ENCODE assay signal across 11 cellular contexts in the genomic region with DNA sequence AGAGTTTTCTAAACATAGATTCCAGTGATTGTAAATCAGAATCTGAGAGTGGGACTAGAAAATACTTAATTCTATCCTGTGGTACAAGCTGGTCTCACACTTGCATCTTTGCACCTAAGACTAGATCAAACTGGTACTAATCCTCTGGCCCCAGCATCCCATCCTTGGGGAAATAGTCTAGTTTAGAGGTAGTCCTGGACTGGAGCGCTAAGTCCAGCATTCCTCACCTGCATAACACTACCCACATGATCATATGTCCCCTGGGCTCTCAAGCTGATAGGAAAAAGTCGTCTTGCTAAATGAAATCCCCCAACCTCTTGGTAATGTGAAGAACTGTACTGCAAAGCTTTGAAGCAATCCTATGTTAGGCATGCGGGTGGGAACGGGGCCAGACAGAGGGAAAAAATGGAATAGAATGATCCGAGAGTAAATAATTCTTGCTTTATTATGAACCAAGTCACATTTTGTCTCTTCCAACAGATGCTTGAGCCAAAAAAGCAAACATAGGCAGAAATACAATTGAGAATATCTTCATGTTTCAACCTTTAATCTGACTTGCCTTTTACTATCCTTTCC. TPM values are rescaled to one million over a fixed set of nuclear protein-coding genes. Genes with fewer than 3 reads are reported as not detected.
DNase-seq lines count a peak whose midpoint lies in the region; ATAC-seq and TF ChIP-seq lines count a peak whose summit lies in the region.
"Had no signal": no experiment of that assay in that cellular context is flagged by ENCODE, and none has a peak within 500 bp of the region (broad histone marks: within the 10 kb centered on the region; RNA-seq: fewer than 3 reads in every experiment).

No MANE protein-coding gene starts in this region.

- H2BK15ac ChIP-seq in H9 (ENCODE audit: low read depth, low read length): no peak overlapping the region

- H3K9me3 ChIP-seq in BLaER1 (no peaks in the 10 kb centered on the region), H9 (ENCODE audit: control insufficient read depth, low read depth, low read length) (no peaks in the 10 kb centered on the region)
- H3K9me3 ChIP-seq: thyroid gland had no signal

- peaks cover 28 to 30% of the 10 kb centered on the region in 2 experiments for H3K4me1 Mint-ChIP-seq in H9
- H3K4me1 Mint-ChIP-seq in activated naive CD8-positive, alpha-beta T cell treated with anti-CD3 and anti-CD28 coated beads for 36 hours: peaks cover 67% of the 10 kb centered on the region
- peaks cover 38 to 50% of the 10 kb centered on the region in 2 donors for H3K4me1 Mint-ChIP-seq in natural killer cell treated with Interleukin-12 subunit alpha and Interleukin-12 subunit beta and Interleukin-15 and Interleukin-18, amount 100 ng/mL, for 72 hours (ENCODE audit: low read depth in 2 of 2)

- no peaks in the 10 kb centered on the region for H3K23me2 ChIP-seq in H9 (ENCODE audit: insufficient read length, low read depth, low read length, poor library complexity, severe bottlenecking)

- H3K23ac ChIP-seq in H9 (ENCODE audit: insufficient read length, low read depth, low read length): no peak overlapping the region

- H3K14ac ChIP-seq in H9 (ENCODE audit: insufficient read depth, low read length): no peak overlapping the region

- no peak overlapping the region for H4K91ac ChIP-seq in H9 (ENCODE audit: insufficient read length, low read depth, low read length)

- no peak for ATAC-seq in natural killer cell treated with Interleukin-12 subunit alpha and Interleukin-12 subunit beta and Interleukin-15 and Interleukin-18, amount 100 ng/mL, for 72 hours

- TF ChIP-seq CTCF in H9 (conservative IDR thresholded peaks at IDR 0.05): no peak

- H3K9me3 Mint-ChIP-seq in H9: no peaks in the 10 kb centered on the region
- H3K9me3 Mint-ChIP-seq in activated naive CD8-positive, alpha-beta T cell treated with anti-CD3 and anti-CD28 coated beads for 36 hours: no peaks in the 10 kb centered on the region
- H3K9me3 Mint-ChIP-seq in natural killer cell treated with Interleukin-12 subunit alpha and Interleukin-12 subunit beta and Interleukin-15 and Interleukin-18, amount 100 ng/mL, for 72 hours: no peaks in the 10 kb centered on the region

- no peak overlapping the region for H3K4me3 Mint-ChIP-seq in H9
- no peak overlapping the region for H3K4me3 Mint-ChIP-seq in activated naive CD8-positive, alpha-beta T cell treated with anti-CD3 and anti-CD28 coated beads for 36 hours
- no peak overlapping the region for H3K4me3 Mint-ChIP-seq in natural killer cell treated with Interleukin-12 subunit alpha and Interleukin-12 subunit beta and Interleukin-15 and Interleukin-18, amount 100 ng/mL, for 72 hours

- H3K18ac ChIP-seq in H9 (ENCODE audit: insufficient read length, low read depth, low read length): no peak overlapping the region

- H3K4me1 ChIP-seq in BLaER1 (peaks cover 85% of the 10 kb centered on the region), H9 (ENCODE audit: insufficient read depth, low read length) (peaks cover 7% of the 10 kb centered on the region; the same call in 1 of the 2 replicates)

- no peaks in the 10 kb centered on the region for H3K27me3 ChIP-seq in BLaER1
- H3K27me3 ChIP-seq in H9 (ENCODE audit: insufficient read depth, low read length): no peaks in the 10 kb centered on the region
- H3K27me3 ChIP-seq: thyroid gland had no signal

- H3T11ph ChIP-seq in H9 (ENCODE audit: low read length): no peak overlapping the region

- peak overlapping the region in 2 of 3 experiments; percentile 1 to 95; a peak in 4 of 7 replicates for H3K27ac Mint-ChIP-seq in H9
- peak overlapping the region; percentile 30 for H3K27ac Mint-ChIP-seq in activated naive CD8-positive, alpha-beta T cell treated with anti-CD3 and anti-CD28 coated beads for 36 hours
- H3K27ac Mint-ChIP-seq in natural killer cell treated with Interleukin-12 subunit alpha and Interleukin-12 subunit beta and Interleukin-15 and Interleukin-18, amount 100 ng/mL, for 72 hours: peak overlapping the region; percentile 36 to 43

- no peak overlapping the region for H2BK20ac ChIP-seq in H9 (ENCODE audit: low read depth, low read length, poor library complexity, severe bottlenecking)

- peak overlapping the region; percentile 85 for H3K4me2 ChIP-seq in BLaER1
- no peak overlapping the region for H3K4me2 ChIP-seq in H9 (ENCODE audit: insufficient read depth, insufficient read length, low read length)

- no peak overlapping the region for H2AK5ac ChIP-seq in H9 (ENCODE audit: insufficient read length, low read length)

- peaks cover 17 to 67% (median 33%) of the 10 kb centered on the region in 3 experiments; a peak in 6 of 7 replicates for H3K36me3 Mint-ChIP-seq in H9 (ENCODE audit: insufficient read depth in 1 of 3, low read depth in 3 of 3)
- H3K36me3 Mint-ChIP-seq in activated naive CD8-positive, alpha-beta T cell treated with anti-CD3 and anti-CD28 coated beads for 36 hours: peaks cover 65% of the 10 kb centered on the region
- peaks cover 26% of the 10 kb centered on the region for H3K36me3 Mint-ChIP-seq in natural killer cell treated with Interleukin-12 subunit alpha and Interleukin-12 subunit beta and Interleukin-15 and Interleukin-18, amount 100 ng/mL, for 72 hours

- no peak overlapping the region for H3K4ac ChIP-seq in H9 (ENCODE audit: low read depth, low read length)

- H3K79me2 ChIP-seq in H9 (ENCODE audit: insufficient read depth, low read length): no peaks in the 10 kb centered on the region; the same call in 1 of the 2 replicates

- H2BK5ac ChIP-seq in H9 (ENCODE audit: insufficient read length, low read length): no peak overlapping the region

- no CpG with 5 or more reads among the region's 5 CpGs for WGBS in H9 (ENCODE audit: extremely low coverage, insufficient read length, low lambda C conversion rate)

- H3K27me3 Mint-ChIP-seq in H9 (ENCODE audit: low read depth): no peaks in the 10 kb centered on the region
- no peaks in the 10 kb centered on the region for H3K27me3 Mint-ChIP-seq in activated naive CD8-positive, alpha-beta T cell treated with anti-CD3 and anti-CD28 coated beads for 36 hours
- H3K27me3 Mint-ChIP-seq in natural killer cell treated with Interleukin-12 subunit alpha and Interleukin-12 subunit beta and Interleukin-15 and Interleukin-18, amount 100 ng/mL, for 72 hours: no peaks in the 10 kb centered on the region

- H3K36me3 ChIP-seq in BLaER1: peaks cover 69% of the 10 kb centered on the region

- H3K56ac ChIP-seq in H9 (ENCODE audit: insufficient read length, low read depth, low read length): no peak overlapping the region

- H4K8ac ChIP-seq in H9 (replicated peaks; ENCODE audit: insufficient read length, low read depth, low read length): no peak overlapping the region

- no peaks in the 10 kb centered on the region for H3K79me1 ChIP-seq in H9 (ENCODE audit: insufficient read depth, low read depth, low read length, poor library complexity, severe bottlenecking)

- H2AFZ ChIP-seq in H9 (ENCODE audit: low read length): no peak overlapping the region

- H2BK120ac ChIP-seq in H9 (ENCODE audit: low read depth, low read length, poor library complexity, severe bottlenecking): no peak overlapping the region

- H3K9ac ChIP-seq in BLaER1 (no peak overlapping the region), H9 (ENCODE audit: extremely low read depth, insufficient read length, low read length) (no peak overlapping the region)

- no peak overlapping the region for H4K5ac ChIP-seq in H9 (ENCODE audit: insufficient read length, low read depth, low read length)

- peaks cover 79% of the 10 kb centered on the region for H4K20me1 ChIP-seq in BLaER1
- H4K20me1 ChIP-seq in H9 (ENCODE audit: control insufficient read depth, insufficient read depth, insufficient read length): no peaks in the 10 kb centered on the region

- no peak overlapping the region for H3K4me3 ChIP-seq in BLaER1
- H3K4me3 ChIP-seq: thyroid gland had no signal

- H3K27ac ChIP-seq in BLaER1 (no peak overlapping the region; the same call in 1 of the 2 replicates), H9 (ENCODE audit: insufficient read length, low read depth, low read length) (no peak overlapping the region)
- H3K27ac ChIP-seq: thyroid gland had no signal

- DNase-seq in H9 (no peak), iPS-NIHi11 (ENCODE audit: low spot score) (no peak), activated gamma-delta T cell treated with Interleukin-2 at 50 U/mL for 16 hours (no peak), LoVo (ENCODE audit: low spot score) (no peak), NCI-H2171 (lab: John Stamatoyannopoulos, UW) (no peak)
- DNase-seq in activated naive CD8-positive, alpha-beta T cell treated with anti-CD3 and anti-CD28 coated beads for 36 hours: no peak
- DNase-seq in natural killer cell treated with Interleukin-12 subunit alpha and Interleukin-12 subunit beta and Interleukin-15 and Interleukin-18, amount 100 ng/mL, for 72 hours (ENCODE audit: low spot score): no peak
- DNase-seq: NCI-H446; stimulated activated CD4-positive, alpha-beta T cell treated with anti-CD3 and anti-CD28 coated beads, Interleukin-4, amount 100 ng/mL, for 24 hours; thyroid gland had no signal

- no peak overlapping the region for H2BK12ac ChIP-seq in H9 (ENCODE audit: insufficient read length, low read depth, low read length)

RNA-seq across cellular contexts. Expression of a gene that starts 4.8 kb away (rescaled TPM):
- 38.0 and 39.2 TPM in 2 replicates for total RNA-seq in H9 (2021)
- total RNA-seq in activated naive CD8-positive, alpha-beta T cell treated with anti-CD3 and anti-CD28 coated beads for 36 hours: 10 to 100 TPM; 41.2 to 50.7 TPM
- 10 to 100 TPM; 21.3 to 31.4 TPM for total RNA-seq in natural killer cell treated with Interleukin-12 subunit alpha and Interleukin-12 subunit beta and Interleukin-15 and Interleukin-18, amount 100 ng/mL, for 72 hours

RNA-seq across cellular contexts. Expression of a gene that starts 24.0 kb away (rescaled TPM):
- total RNA-seq in H9 (2021): 651 and 657 TPM in 2 replicates
- total RNA-seq in activated naive CD8-positive, alpha-beta T cell treated with anti-CD3 and anti-CD28 coated beads for 36 hours: 100 to 1,000 TPM; 639 to 651 TPM
- total RNA-seq in natural killer cell treated with Interleukin-12 subunit alpha and Interleukin-12 subunit beta and Interleukin-15 and Interleukin-18, amount 100 ng/mL, for 72 hours: 100 to 1,000 TPM; 403 to 475 TPM
